In the genomic region with DNA sequence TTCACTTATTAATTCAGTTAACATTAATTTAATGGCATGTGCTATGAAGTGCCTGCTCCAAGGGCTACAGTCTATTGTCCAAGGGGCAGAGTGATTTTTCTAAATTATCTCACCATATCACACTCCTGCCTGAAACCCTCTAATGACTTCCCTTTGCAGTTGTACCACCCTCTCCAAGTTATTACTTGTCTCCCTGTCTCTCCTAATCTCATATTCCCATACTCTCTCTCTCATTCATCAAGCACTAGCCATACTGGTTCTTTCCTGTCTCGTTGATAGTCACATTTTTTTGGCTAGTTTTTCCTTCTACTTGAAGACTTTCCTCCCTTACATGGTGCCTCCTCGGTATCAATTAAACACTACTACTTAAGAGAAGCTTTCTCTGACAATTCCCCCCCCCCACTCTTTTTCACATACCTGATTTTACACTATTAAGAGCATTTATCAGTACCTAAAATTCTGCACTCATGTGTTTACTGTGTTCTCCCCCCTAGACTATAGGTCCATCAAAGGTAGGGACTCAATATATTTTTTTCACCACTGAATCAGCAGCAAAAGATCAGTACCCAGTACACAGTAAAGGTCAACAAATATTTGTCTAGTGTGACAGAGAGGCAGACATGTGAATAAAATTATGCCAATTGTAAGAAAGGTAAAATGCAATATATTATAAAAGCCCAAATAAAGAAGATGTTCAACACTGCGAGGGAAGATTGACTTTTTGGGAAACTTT, we compare ENCODE assay signal across 16 cellular contexts.
"Had no signal": no experiment of that assay in that cellular context is flagged by ENCODE, and none has a peak within 500 bp of the region (broad histone marks: within the 10 kb centered on the region; RNA-seq: fewer than 3 reads in every experiment).

No MANE protein-coding gene starts in this region.

- H3K9me3 Mint-ChIP-seq: activated B cell treated with CpG ODN at 0.5 μM for 24 hours; activated CD4-positive, alpha-beta T cell treated with anti-CD3 and anti-CD28 coated beads, Interleukin-2, amount 10 ng/mL, durations not matched to agents 24 days and 14 days; activated naive CD4-positive, alpha-beta T cell treated with anti-CD3 and anti-CD28 coated beads, Interleukin-2, amount 50 U/mL, for 72 hours had no signal

- H3K4me3 Mint-ChIP-seq: activated B cell treated with CpG ODN at 0.5 μM for 24 hours; activated CD4-positive, alpha-beta T cell treated with anti-CD3 and anti-CD28 coated beads, Interleukin-2, amount 10 ng/mL, durations not matched to agents 24 days and 14 days had no signal

- H3K27ac Mint-ChIP-seq: activated B cell treated with CpG ODN at 0.5 μM for 24 hours; activated CD4-positive, alpha-beta T cell treated with anti-CD3 and anti-CD28 coated beads, Interleukin-2, amount 10 ng/mL, durations not matched to agents 24 days and 14 days; activated naive CD4-positive, alpha-beta T cell treated with anti-CD3 and anti-CD28 coated beads, Interleukin-2, amount 50 U/mL, for 72 hours had no signal

- FAIRE-seq: bronchial epithelial cell, endometrium, small intestine had no signal

- DNase-seq: activated B cell treated with CpG ODN at 0.5 μM for 24 hours; activated CD4-positive, alpha-beta T cell treated with anti-CD3 and anti-CD28 coated beads, Interleukin-2, amount 10 ng/mL, durations not matched to agents 24 days and 14 days; activated T-cell treated with anti-CD3 and anti-CD28 coated beads for 4 hours; anterior cingulate cortex; dorsolateral prefrontal cortex; glutamatergic neuron; mesendoderm; retina; small intestine; T-helper 9 cell; thyroid gland; uterus had no signal

- H3K27me3 Mint-ChIP-seq: activated B cell treated with CpG ODN at 0.5 μM for 24 hours; activated CD4-positive, alpha-beta T cell treated with anti-CD3 and anti-CD28 coated beads, Interleukin-2, amount 10 ng/mL, durations not matched to agents 24 days and 14 days had no signal

- ATAC-seq: activated naive CD4-positive, alpha-beta T cell treated with anti-CD3 and anti-CD28 coated beads, Interleukin-2, amount 50 U/mL, for 72 hours; esophagus mucosa had no signal
